Comparison of ENCODE assay signal across 8 cellular contexts in the genomic region with DNA sequence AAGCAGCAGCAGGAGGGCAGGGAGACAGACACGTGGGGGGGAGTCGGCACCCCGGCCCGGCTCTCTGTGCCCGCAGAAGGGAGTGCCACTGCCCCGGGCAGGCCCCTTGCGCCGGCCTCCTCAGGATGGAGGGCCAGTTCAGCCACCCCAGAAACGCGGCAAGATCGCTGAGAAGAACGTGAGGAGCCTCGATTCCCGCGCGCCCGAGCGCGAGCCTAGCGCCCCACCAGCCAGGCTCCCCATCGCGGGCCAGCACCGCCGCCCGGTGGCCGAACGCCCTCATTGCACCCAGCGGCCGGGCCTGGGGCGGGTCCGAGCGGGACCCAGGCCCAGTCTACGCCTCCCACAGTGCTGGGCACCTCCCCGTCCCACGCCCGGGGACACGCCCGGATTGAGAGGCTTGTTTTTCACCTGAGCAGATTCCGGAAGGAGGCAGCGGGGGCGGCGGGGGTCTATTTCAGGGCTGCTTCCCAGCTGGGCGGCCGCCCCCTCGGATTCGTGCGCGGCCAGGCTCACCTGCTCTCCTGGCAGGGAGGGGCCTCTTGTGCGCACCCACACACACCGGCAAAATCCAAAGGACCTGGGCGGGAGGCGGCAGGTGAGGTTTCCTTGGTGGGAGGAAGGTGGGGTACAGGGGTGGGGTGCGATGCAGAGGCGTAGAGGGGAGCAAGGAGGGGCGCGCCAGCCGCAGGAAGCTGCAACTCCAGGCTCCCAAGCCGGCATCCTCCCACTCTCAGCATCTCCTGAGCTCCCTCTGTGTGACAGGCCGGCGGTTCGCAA. TPM values are rescaled to one million over a fixed set of nuclear protein-coding genes. Genes with fewer than 3 reads are reported as not detected.
DNase-seq lines count a peak whose midpoint lies in the region; ATAC-seq, FAIRE-seq and TF ChIP-seq lines count a peak whose summit lies in the region.

No MANE protein-coding gene starts in this region.

- H3K9me3 ChIP-seq in GM23248 (ENCODE audit: low read depth) (no peaks in the 10 kb centered on the region), PC-9 (ENCODE audit: insufficient read depth, low read depth) (no peaks in the 10 kb centered on the region), pancreas (no peaks in the 10 kb centered on the region), upper lobe of left lung (peaks cover 6 to 13% (median 10%) of the 10 kb centered on the region in 4 donors)

- CTCF ChIA-PET in PC-9 (lab: Charles Lee), result interaction anchor here (0.6 to 1.7 kb wide), 2 partner anchors 383 to 437 kb away, joined by 3 to 7 read pairs; no protein-coding TSS in a partner anchor

- POLR2A ChIA-PET in PC-9 (lab: Charles Lee; ENCODE audit: unreplicated experiment), result no interaction called here

- in situ Hi-C loops in GM23248 (cut with MboI), result loop anchor here (10.0 kb wide), 1 partner anchor 390 kb away; no protein-coding TSS in a partner anchor

- FAIRE-seq in frontal cortex (lab: Jason Lieb, UNC) (no peak), pancreas (lab: Jason Lieb, UNC) (no peak)

- H3K27ac ChIP-seq in GM23248 (no peak overlapping the region), PC-9 (no peak overlapping the region), pancreas (no peak overlapping the region), upper lobe of left lung (no peak overlapping the region)

- H4K20me1 ChIP-seq in GM23248 (ENCODE audit: insufficient read depth), result no peaks in the 10 kb centered on the region
- no peaks in the 10 kb centered on the region for H4K20me1 ChIP-seq in PC-9 (ENCODE audit: insufficient read depth)

- H3K4me3 ChIP-seq in GM23248 (peak overlapping the region; percentile 61), PC-9 (peak overlapping the region; percentile 39; the same call in 1 of the 2 replicates), pancreas (peak overlapping the region in 1 of 4 donors; percentile 28), upper lobe of left lung (peak overlapping the region in 2 of 4 donors; percentile 25 to 32)

- H3K4me1 ChIP-seq in GM23248 (ENCODE audit: insufficient read depth), result no peaks in the 10 kb centered on the region
- H3K4me1 ChIP-seq in PC-9 (replicated peaks; ENCODE audit: insufficient read depth), result no peaks in the 10 kb centered on the region
- peaks cover 0 to 5% (median 0%) of the 10 kb centered on the region in 3 donors for H3K4me1 ChIP-seq in pancreas
- H3K4me1 ChIP-seq in upper lobe of left lung, result peaks cover 6 to 10% (median 7%) of the 10 kb centered on the region in 4 donors

- no peaks in the 10 kb centered on the region for H3F3A ChIP-seq in GM23248 (ENCODE audit: insufficient read depth)
- H3F3A ChIP-seq in PC-9 (ENCODE audit: insufficient read depth, low read depth), result peaks cover 7% of the 10 kb centered on the region; the same call in 1 of the 2 replicates

- no peak for TF ChIP-seq POLR2A in upper lobe of left lung (IDR thresholded peaks at IDR 0.05)

- TF ChIP-seq EP300 in upper lobe of left lung (IDR thresholded peaks at IDR 0.05), result no peak

- peak; percentile 39 to 41 for DNase-seq in AML-193 (lab: John Stamatoyannopoulos, UW)
- DNase-seq in GM23248, result peak; percentile 80
- peak in 1 of 2 experiments; percentile 50 for DNase-seq in PC-9
- peak; percentile 50 for DNase-seq in activated T-helper 9 cell treated with anti-CD3 and anti-CD28 coated beads, Interleukin-2, amount 50 U/mL, for 16 hours (ENCODE audit: low read depth)
- peak; percentile 78 to 90 for DNase-seq in frontal cortex (ENCODE audit: low spot score in 2 of 2)
- peak in 4 of 6 donors; percentile 19 to 89 (median 56) for DNase-seq in pancreas
- peak; percentile 31 to 95 for DNase-seq in upper lobe of left lung

- H3K4me2 ChIP-seq in GM23248 (ENCODE audit: unreplicated experiment) (peak overlapping the region; percentile 75), PC-9 (peak overlapping the region; percentile 91)

- H3K27me3 ChIP-seq in GM23248 (replicated peaks; ENCODE audit: insufficient read depth), result peaks cover 29% of the 10 kb centered on the region
- H3K27me3 ChIP-seq in PC-9 (ENCODE audit: insufficient read depth, low read depth), result peaks cover 42% of the 10 kb centered on the region
- H3K27me3 ChIP-seq in pancreas, result peaks cover 0 to 3% (median under 1%) of the 10 kb centered on the region in 4 donors
- peaks cover 0 to 26% (median 12%) of the 10 kb centered on the region in 4 donors for H3K27me3 ChIP-seq in upper lobe of left lung

- ATAC-seq in pancreas, result peak; percentile 80 to 96 (median 92)
- ATAC-seq in upper lobe of left lung (ENCODE audit: low FRiP score in 2 of 2), result peak in 1 of 2 donors; percentile 90
- no peak for ATAC-seq in GM19395 (IDR thresholded peaks at IDR 0.05; ENCODE audit: unreplicated experiment)

- H3K9ac ChIP-seq in GM23248, result no peak overlapping the region; the same call in 1 of the 2 replicates

- H3K36me3 ChIP-seq in GM23248 (ENCODE audit: low read depth) (no peaks in the 10 kb centered on the region), PC-9 (ENCODE audit: low read depth) (no peaks in the 10 kb centered on the region), pancreas (no peaks in the 10 kb centered on the region), upper lobe of left lung (no peaks in the 10 kb centered on the region)

- BruUV-seq in PC-9 (replicated peaks; lab: Mats Ljungman, UMichigan), result no TSS peak

- intact Hi-C loops in PC-9 (cut with micrococcal nuclease; ENCODE audit: unreplicated experiment) (loop anchor here (2.0 kb wide), 3 partner anchors 100 to 444 kb away; a partner anchor contains a TSS), pancreas (cut with DNase I) (loop anchor here in 2 of 3 donors (5.0 to 10.0 kb wide), 2 partner anchors 388 to 570 kb away; a partner anchor contains a TSS)

- H3K79me2 ChIP-seq in GM23248 (ENCODE audit: insufficient read depth), result no peaks in the 10 kb centered on the region
- H3K79me2 ChIP-seq in PC-9 (ENCODE audit: low read depth), result no peaks in the 10 kb centered on the region

- TF ChIP-seq CTCF in PC-9 (conservative IDR thresholded peaks at IDR 0.05) (peak; percentile 96), pancreas (IDR thresholded peaks at IDR 0.05) (peak; percentile 89 to 97 (median 93)), upper lobe of left lung (IDR thresholded peaks at IDR 0.05) (peak; percentile 91 to 98 (median 95))

- H3K9me2 ChIP-seq in GM23248 (ENCODE audit: insufficient read depth) (no peaks in the 10 kb centered on the region), PC-9 (ENCODE audit: insufficient read depth) (no peaks in the 10 kb centered on the region)

- 8 to 9% methylated on average over 41 to 55 of the region's 61 CpGs for WGBS in GM23248 (ENCODE audit: low coverage in 1 of 2, low lambda C conversion rate in 2 of 2, missing lambda C conversion rate in 2 of 2), 2 experiments
- WGBS in pancreas, 2 donors, result 7 to 9% methylated on average over 33 to 61 of the region's 61 CpGs
- 8 to 28% methylated on average over 18 to 52 of the region's 61 CpGs for WGBS in upper lobe of left lung, 2 donors

- H2AFZ ChIP-seq in GM23248 (peak overlapping the region; percentile 55; the same call in 1 of the 2 replicates), PC-9 (peak overlapping the region; percentile 62; the same call in 1 of the 2 replicates)

RNA-seq across cellular contexts. Expression of a gene that starts 9.0 kb away (rescaled TPM):
- total RNA-seq in GM23248 (2014; rRNA removed; shearing (Covaris generic)), result 0.22 and 0.38 TPM in 2 replicates
- polyA plus RNA-seq in GM23248 (2016; fragmentation: Nextera tagmentation; extraction: Ambion mirVana), result 0.10 and 0.57 TPM in 2 replicates
- not detected in 2 replicates for total RNA-seq in PC-9 (2021)
- total RNA-seq in frontal cortex, result 3.7 TPM
- total RNA-seq in pancreas, result 1 to 10 TPM in 3 of 6 donors, under 1 TPM in 3; 0.23 to 1.9 (median 1.1) TPM
- polyA plus RNA-seq in pancreas, result 1 to 10 TPM; 2.2 to 6.8 TPM
- under 1 TPM in 1 of 6 donors, not detected in 5; 0.24 TPM for total RNA-seq in upper lobe of left lung
